Comparison of ENCODE assay signal across 1 cellular context in genomic region chr15:84600687-84601554, GRCh38.
A peak's percentile ranks its signal among the peaks of the same experiment; 100 is the strongest.
TF ChIP-seq lines count a peak whose summit lies in the region.

Gene ZSCAN2 (plus strand): TSS chr15:84601009. CDS start chr15:84603928, 2,919 bp downstream.

TF ChIP-seq in HepG2, 621 proteins besides CTCF, POLR2A, EP300 and RAD21 (continued from another document and continues in another):
- TF ChIP-seq CREB3 (CRISPR knock-in tag; IDR thresholded peaks at IDR 0.05) (no peak), THAP7 (CRISPR knock-in tag; IDR thresholded peaks at IDR 0.05) (0 out of 2 replicates have a peak, but pooled peaks have one; percentile 42), ZFY (CRISPR knock-in tag; IDR thresholded peaks at IDR 0.05) (peak; percentile 90), ZNF574 (CRISPR knock-in tag; IDR thresholded peaks at IDR 0.05) (no peak; the same call in none of the 2 replicates), THAP11 (CRISPR knock-in tag; IDR thresholded peaks at IDR 0.05) (peak; percentile 98), SMAD3 (CRISPR knock-in tag; IDR thresholded peaks at IDR 0.05) (no peak), ZNF747 (CRISPR knock-in tag; IDR thresholded peaks at IDR 0.05; ENCODE audit: borderline replicate concordance) (no peak), TAF15 (IDR thresholded peaks at IDR 0.05; ENCODE audit: low read depth, low read length, poor library complexity, severe bottlenecking) (no peak), LCORL (IDR thresholded peaks at IDR 0.05) (no peak), LCORL (CRISPR knock-in tag; IDR thresholded peaks at IDR 0.05) (peak; percentile 63; the same call in 1 of the 2 replicates), TIGD3 (CRISPR knock-in tag; IDR thresholded peaks at IDR 0.05; ENCODE audit: borderline replicate concordance) (no peak), ZNF749 (CRISPR knock-in tag; IDR thresholded peaks at IDR 0.05; ENCODE audit: borderline replicate concordance) (peak; percentile 12; the same call in 1 of the 2 replicates), ZNF501 (CRISPR knock-in tag; IDR thresholded peaks at IDR 0.05) (peak; percentile 78), HNF1B (CRISPR knock-in tag; IDR thresholded peaks at IDR 0.05) (peak; percentile 57; the same call in 1 of the 2 replicates), ESRRA (CRISPR knock-in tag; IDR thresholded peaks at IDR 0.05; ENCODE audit: low read depth) (no peak), NR2F1 (CRISPR knock-in tag; IDR thresholded peaks at IDR 0.05) (peak in 1 of 2 experiments; percentile 39; a peak in 1 of 4 replicates), ZSCAN9 (CRISPR knock-in tag; IDR thresholded peaks at IDR 0.05; ENCODE audit: borderline replicate concordance) (peak; percentile 80; the same call in 1 of the 2 replicates), ZNF331 (CRISPR knock-in tag; IDR thresholded peaks at IDR 0.05) (no peak), MAZ (IDR thresholded peaks at IDR 0.05; ENCODE audit: borderline replicate concordance, low read depth, low read length) (peak; percentile 17; the same call in 1 of the 2 replicates), MAZ (CRISPR knock-in tag; IDR thresholded peaks at IDR 0.05; ENCODE audit: low read depth) (peak; percentile 47; the same call in 1 of the 2 replicates), SIN3A (IDR thresholded peaks at IDR 0.05; ENCODE audit: borderline replicate concordance, low read depth, low read length) (0 out of 2 replicates have a peak, but pooled peaks have one; percentile 44), ZNF281 (CRISPR knock-in tag; IDR thresholded peaks at IDR 0.05; ENCODE audit: borderline replicate concordance) (peak; percentile 87), SMAD9 (CRISPR knock-in tag; IDR thresholded peaks at IDR 0.05) (no peak), ZBTB7B (CRISPR knock-in tag; IDR thresholded peaks at IDR 0.05) (peak; percentile 66; the same call in 1 of the 2 replicates), CREB1 (IDR thresholded peaks at IDR 0.05) (no peak), CREB1 (CRISPR knock-in tag; IDR thresholded peaks at IDR 0.05) (0 out of 2 replicates have a peak, but pooled peaks have one; percentile 30), GATAD2A (CRISPR knock-in tag; IDR thresholded peaks at IDR 0.05) (peak; percentile 35; the same call in 1 of the 2 replicates), ZSCAN25 (CRISPR knock-in tag; IDR thresholded peaks at IDR 0.05) (peak; percentile 71), ZNF180 (CRISPR knock-in tag; IDR thresholded peaks at IDR 0.05; ENCODE audit: borderline replicate concordance, low read depth) (no peak), ATF1 (CRISPR knock-in tag; IDR thresholded peaks at IDR 0.05) (no peak), ZNF263 (CRISPR knock-in tag; IDR thresholded peaks at IDR 0.05) (0 out of 2 replicates have a peak, but pooled peaks have one; percentile 42), ZNF441 (CRISPR knock-in tag; IDR thresholded peaks at IDR 0.05; ENCODE audit: borderline replicate concordance) (0 out of 2 replicates have a peak, but pooled peaks have one; percentile 67), ZNF724P (CRISPR knock-in tag; IDR thresholded peaks at IDR 0.05; ENCODE audit: borderline replicate concordance) (0 out of 2 replicates have a peak, but pooled peaks have one; percentile 42), ZNF558 (CRISPR knock-in tag; IDR thresholded peaks at IDR 0.05; ENCODE audit: borderline replicate concordance) (peak; percentile 78; the same call in 1 of the 2 replicates), ZNF570 (CRISPR knock-in tag; IDR thresholded peaks at IDR 0.05; ENCODE audit: borderline replicate concordance) (no peak), GLMP (CRISPR knock-in tag; IDR thresholded peaks at IDR 0.05; ENCODE audit: borderline replicate concordance) (no peak), HNRNPK (IDR thresholded peaks at IDR 0.05; ENCODE audit: low read depth, low read length, poor library complexity, severe bottlenecking) (peak; percentile 52), NFKBIZ (CRISPR knock-in tag; IDR thresholded peaks at IDR 0.05) (peak; percentile 51; the same call in 1 of the 2 replicates), BHLHE40 (IDR thresholded peaks at IDR 0.05; ENCODE audit: low read length) (no peak), NCOA5 (CRISPR knock-in tag; IDR thresholded peaks at IDR 0.05) (no peak), ZNF607 (CRISPR knock-in tag; IDR thresholded peaks at IDR 0.05; ENCODE audit: borderline replicate concordance) (0 out of 2 replicates have a peak, but pooled peaks have one; percentile 33), RBFOX2 (IDR thresholded peaks at IDR 0.05; ENCODE audit: low read depth, low read length) (peak; percentile 96), AHR (CRISPR knock-in tag; IDR thresholded peaks at IDR 0.05) (peak; percentile 51; the same call in 1 of the 2 replicates), SNAI1 (CRISPR knock-in tag; IDR thresholded peaks at IDR 0.05; ENCODE audit: borderline replicate concordance) (0 out of 2 replicates have a peak, but pooled peaks have one; percentile 28), ZNF609 (CRISPR knock-in tag; IDR thresholded peaks at IDR 0.05; ENCODE audit: borderline replicate concordance) (0 out of 2 replicates have a peak, but pooled peaks have one; percentile 40), ZNF10 (CRISPR knock-in tag; IDR thresholded peaks at IDR 0.05; ENCODE audit: borderline replicate concordance, low read depth) (no peak), HNF4G (IDR thresholded peaks at IDR 0.05; ENCODE audit: borderline replicate concordance, low read depth, low read length) (no peak), HNF4G (CRISPR knock-in tag; IDR thresholded peaks at IDR 0.05; ENCODE audit: borderline replicate concordance, low read depth) (0 out of 2 replicates have a peak, but pooled peaks have one; percentile 7), ZNF414 (CRISPR knock-in tag; IDR thresholded peaks at IDR 0.05) (peak; percentile 51; the same call in 1 of the 2 replicates)
